In the genomic region with DNA sequence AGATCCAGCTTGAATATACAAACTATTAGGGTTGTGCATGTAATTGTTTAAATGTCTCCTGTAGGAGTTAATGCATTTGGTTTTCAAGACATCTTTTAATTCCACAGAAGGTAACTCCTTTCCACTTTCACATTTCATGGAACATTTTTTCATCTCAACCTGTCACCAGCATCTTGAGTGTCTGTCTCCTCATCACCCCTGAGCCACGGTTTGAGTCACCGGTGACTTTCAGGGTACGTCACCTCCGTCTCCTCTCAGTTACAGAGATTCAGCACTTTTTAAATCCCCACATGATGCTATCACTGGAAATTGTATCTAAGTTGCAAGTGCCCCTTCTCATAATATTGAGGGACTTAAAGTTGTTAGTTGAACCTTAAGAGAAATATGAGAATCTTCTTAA, we compare ENCODE assay signal across 17 cellular contexts. TPM values are rescaled to one million over a fixed set of nuclear protein-coding genes. Genes with fewer than 3 reads are reported as not detected.
DNase-seq lines count a peak whose midpoint lies in the region; ATAC-seq and TF ChIP-seq lines count a peak whose summit lies in the region.
"Had no signal": no experiment of that assay in that cellular context is flagged by ENCODE, and none has a peak within 500 bp of the region (broad histone marks: within the 10 kb centered on the region; RNA-seq: fewer than 3 reads in every experiment).

No MANE protein-coding gene starts in this region.

- H3F3A ChIP-seq in GM23248 (ENCODE audit: insufficient read depth) = no peaks in the 10 kb centered on the region

- H2AFZ ChIP-seq in GM23248 = no peak overlapping the region
- H2AFZ ChIP-seq in H9 (ENCODE audit: low read length) = no peak overlapping the region

- H4K8ac ChIP-seq in H9 (replicated peaks; ENCODE audit: insufficient read length, low read depth, low read length) = no peak overlapping the region

- H3K14ac ChIP-seq in H9 (ENCODE audit: insufficient read depth, low read length) = no peak overlapping the region

- H3K4ac ChIP-seq in H9 (ENCODE audit: low read depth, low read length) = no peak overlapping the region

- H3K23ac ChIP-seq in H9 (ENCODE audit: insufficient read length, low read depth, low read length) = no peak overlapping the region

- no peaks in the 10 kb centered on the region for H4K20me1 ChIP-seq in GM23248 (ENCODE audit: insufficient read depth)
- no peaks in the 10 kb centered on the region for H4K20me1 ChIP-seq in H9 (ENCODE audit: control insufficient read depth, insufficient read depth, insufficient read length)

- no peak overlapping the region; a peak in 1 of 7 replicates for H3K27ac Mint-ChIP-seq in H9
- no peak overlapping the region for H3K27ac Mint-ChIP-seq in activated T-helper 17 cell treated with anti-CD3 and anti-CD28 coated beads, Interleukin-2, amount 50 U/mL, for 72 hours

- H4K91ac ChIP-seq in H9 (ENCODE audit: insufficient read length, low read depth, low read length) = no peak overlapping the region

- DNase-seq in GM23248 (peak; percentile 22), H9 (peak; percentile 8), NCI-H2227 (lab: John Stamatoyannopoulos, UW; ENCODE audit: unreplicated experiment) (no peak), DMS153 (lab: John Stamatoyannopoulos, UW) (no peak)
- peak; percentile 82 for DNase-seq in stimulated activated CD4-positive, alpha-beta T cell treated with anti-CD3 and anti-CD28 coated beads, Interleukin-15, amount 100 ng/mL, for 24 hours
- DNase-seq: AML-193, NCI-H748 treated with DMSO at 0.1 percent for 48 hours had no signal

- 16 to 28% methylated on average over 4 of the region's 4 CpGs for whole genome bisulfite sequencing in GM23248 (ENCODE audit: low coverage in 1 of 2, low lambda C conversion rate in 2 of 2, missing lambda C conversion rate in 2 of 2), 2 experiments
- no CpG with 5 or more reads among the region's 4 CpGs for WGBS in H9 (ENCODE audit: extremely low coverage, insufficient read length, low lambda C conversion rate)

- no peak overlapping the region for H3K4me3 Mint-ChIP-seq in H9
- no peak overlapping the region for H3K4me3 Mint-ChIP-seq in activated T-helper 17 cell treated with anti-CD3 and anti-CD28 coated beads, Interleukin-2, amount 50 U/mL, for 72 hours
- H3K4me3 Mint-ChIP-seq: neural crest cell had no signal

- no peak overlapping the region for H3K56ac ChIP-seq in H9 (ENCODE audit: insufficient read length, low read depth, low read length)

- H3K9me3 Mint-ChIP-seq in H9 = no peaks in the 10 kb centered on the region; a peak in 1 of 5 replicates
- H3K9me3 Mint-ChIP-seq in activated T-helper 17 cell treated with anti-CD3 and anti-CD28 coated beads, Interleukin-2, amount 50 U/mL, for 72 hours = no peaks in the 10 kb centered on the region
- H3K9me3 Mint-ChIP-seq: neural crest cell had no signal

- H3K4me2 ChIP-seq in GM23248 (ENCODE audit: unreplicated experiment) (no peak overlapping the region), H9 (ENCODE audit: insufficient read depth, insufficient read length, low read length) (no peak overlapping the region)

- no peak overlapping the region for H2BK5ac ChIP-seq in H9 (ENCODE audit: insufficient read length, low read length)

- no peak for TF ChIP-seq CTCF in H9 (conservative IDR thresholded peaks at IDR 0.05)

- no peak overlapping the region for H2BK20ac ChIP-seq in H9 (ENCODE audit: low read depth, low read length, poor library complexity, severe bottlenecking)

- no peak overlapping the region for H3T11ph ChIP-seq in H9 (ENCODE audit: low read length)

- H3K18ac ChIP-seq in H9 (ENCODE audit: insufficient read length, low read depth, low read length) = no peak overlapping the region

- H3K27ac ChIP-seq in GM23248 (no peak overlapping the region), H9 (ENCODE audit: insufficient read length, low read depth, low read length) (no peak overlapping the region)
- H3K27ac ChIP-seq: cardiac muscle cell, esophagus muscularis mucosa, SJSA1 had no signal

- no peak overlapping the region for H4K5ac ChIP-seq in H9 (ENCODE audit: insufficient read length, low read depth, low read length)

- no peaks in the 10 kb centered on the region for H3K23me2 ChIP-seq in H9 (ENCODE audit: insufficient read length, low read depth, low read length, poor library complexity, severe bottlenecking)

- H3K9me3 ChIP-seq in GM23248 (ENCODE audit: low read depth) (no peaks in the 10 kb centered on the region), H9 (ENCODE audit: control insufficient read depth, low read depth, low read length) (no peaks in the 10 kb centered on the region)
- H3K9me3 ChIP-seq: esophagus muscularis mucosa, SJSA1 had no signal

- no peak overlapping the region for H2AK5ac ChIP-seq in H9 (ENCODE audit: insufficient read length, low read length)

- no peaks in the 10 kb centered on the region for H3K9me2 ChIP-seq in GM23248 (ENCODE audit: insufficient read depth)

- H3K9ac ChIP-seq in GM23248 (no peak overlapping the region), H9 (ENCODE audit: extremely low read depth, insufficient read length, low read length) (no peak overlapping the region)

- peak; percentile 94 for ATAC-seq in activated T-helper 17 cell treated with anti-CD3 and anti-CD28 coated beads, Interleukin-2, amount 50 U/mL, for 72 hours (replicated peaks)
- ATAC-seq in GM18868 (IDR thresholded peaks at IDR 0.05; ENCODE audit: unreplicated experiment) = no peak

- peaks cover 32% of the 10 kb centered on the region for H3K27me3 Mint-ChIP-seq in H9 (ENCODE audit: low read depth)
- H3K27me3 Mint-ChIP-seq in activated T-helper 17 cell treated with anti-CD3 and anti-CD28 coated beads, Interleukin-2, amount 50 U/mL, for 72 hours = peaks cover 13% of the 10 kb centered on the region

- no peak overlapping the region for H3K4me3 ChIP-seq in GM23248
- H3K4me3 ChIP-seq: cardiac muscle cell, esophagus muscularis mucosa, SJSA1 had no signal

- H3K4me1 ChIP-seq in GM23248 (ENCODE audit: insufficient read depth) = no peaks in the 10 kb centered on the region
- H3K4me1 ChIP-seq in H9 (ENCODE audit: insufficient read depth, low read length) = peaks cover 10% of the 10 kb centered on the region
- H3K4me1 ChIP-seq: esophagus muscularis mucosa had no signal

- no peak overlapping the region for H2BK15ac ChIP-seq in H9 (ENCODE audit: low read depth, low read length)

- H3K4me1 Mint-ChIP-seq in H9 = peaks cover 34 to 35% of the 10 kb centered on the region in 2 experiments
- peaks cover 12% of the 10 kb centered on the region for H3K4me1 Mint-ChIP-seq in activated T-helper 17 cell treated with anti-CD3 and anti-CD28 coated beads, Interleukin-2, amount 50 U/mL, for 72 hours

- no peaks in the 10 kb centered on the region for H3K79me2 ChIP-seq in GM23248 (ENCODE audit: insufficient read depth)
- no peaks in the 10 kb centered on the region for H3K79me2 ChIP-seq in H9 (ENCODE audit: insufficient read depth, low read length)

- no peak overlapping the region for H2BK120ac ChIP-seq in H9 (ENCODE audit: low read depth, low read length, poor library complexity, severe bottlenecking)

- no peaks in the 10 kb centered on the region for H3K36me3 Mint-ChIP-seq in H9 (ENCODE audit: insufficient read depth in 1 of 3, low read depth in 3 of 3)
- peaks cover 15% of the 10 kb centered on the region for H3K36me3 Mint-ChIP-seq in activated T-helper 17 cell treated with anti-CD3 and anti-CD28 coated beads, Interleukin-2, amount 50 U/mL, for 72 hours (ENCODE audit: low read depth)

- peaks cover 37% of the 10 kb centered on the region for H3K27me3 ChIP-seq in GM23248 (replicated peaks; ENCODE audit: insufficient read depth)
- H3K27me3 ChIP-seq in H9 (ENCODE audit: insufficient read depth, low read length) = no peaks in the 10 kb centered on the region
- H3K27me3 ChIP-seq: SJSA1 had no signal

- H3K79me1 ChIP-seq in H9 (ENCODE audit: insufficient read depth, low read depth, low read length, poor library complexity, severe bottlenecking) = no peaks in the 10 kb centered on the region

- in situ Hi-C loops in GM23248 (cut with MboI) = no loop called here

- no peaks in the 10 kb centered on the region for H3K36me3 ChIP-seq in GM23248 (ENCODE audit: low read depth)
- H3K36me3 ChIP-seq: cardiac muscle cell, esophagus muscularis mucosa, SJSA1 had no signal

- no peak overlapping the region for H2BK12ac ChIP-seq in H9 (ENCODE audit: insufficient read length, low read depth, low read length)

RNA-seq across cellular contexts. Expression of gene GPR55, which starts 25.3 kb away (rescaled TPM):
- not detected in 2 replicates for total RNA-seq in GM23248 (2014; rRNA removed; shearing (Covaris generic))
- 0.20 TPM in 1 of 2 replicates, not detected in the other for polyA plus RNA-seq in GM23248 (2016; fragmentation: Nextera tagmentation; extraction: Ambion mirVana)
- 0.11 TPM in 1 of 2 replicates, not detected in the other for total RNA-seq in H9 (2021)
- 10 to 100 TPM; 11.1 to 19.9 TPM for total RNA-seq in activated T-helper 17 cell treated with anti-CD3 and anti-CD28 coated beads, Interleukin-2, amount 50 U/mL, for 72 hours
- total RNA-seq: cardiac muscle cell, Daoy, HT-29, neural crest cell, renal cortical epithelial cell, temporal lobe had no signal
- polyA plus RNA-seq: cardiac muscle cell had no signal

RNA-seq across cellular contexts. Expression of gene ITM2C, which starts 35.0 kb away (rescaled TPM):
- 35.0 and 38.9 TPM in 2 replicates for total RNA-seq in GM23248 (2014; rRNA removed; shearing (Covaris generic))
- polyA plus RNA-seq in GM23248 (2016; fragmentation: Nextera tagmentation; extraction: Ambion mirVana) = 47.3 and 51.2 TPM in 2 replicates
- 297 and 302 TPM in 2 replicates for total RNA-seq in H9 (2021)
- total RNA-seq in activated T-helper 17 cell treated with anti-CD3 and anti-CD28 coated beads, Interleukin-2, amount 50 U/mL, for 72 hours = 10 to 100 TPM; 28.7 to 45.0 TPM

Comparison
In these comparisons a context has a peak if more than half of its experiments do, and no peak if none do; other contexts are left out.
1. DNase-seq: peak in GM23248 (single experiment), H9 (single experiment) and stimulated activated CD4-positive, alpha-beta T cell treated with anti-CD3 and anti-CD28 coated beads, Interleukin-15, amount 100 ng/mL, for 24 hours (single experiment); none in NCI-H2227 (single experiment) and DMS153 (single experiment).
2. RNA of gene GPR55, which starts 25.3 kb away (total RNA-seq): 11.1 to 19.9 TPM in activated T-helper 17 cell treated with anti-CD3 and anti-CD28 coated beads, Interleukin-2, amount 50 U/mL, for 72 hours; 0.11 TPM in H9 and not detected in GM23248; every median in the first group is over 10 times any median in the second.